Comparison of ENCODE assay signal across 23 cellular contexts in the genomic region with DNA sequence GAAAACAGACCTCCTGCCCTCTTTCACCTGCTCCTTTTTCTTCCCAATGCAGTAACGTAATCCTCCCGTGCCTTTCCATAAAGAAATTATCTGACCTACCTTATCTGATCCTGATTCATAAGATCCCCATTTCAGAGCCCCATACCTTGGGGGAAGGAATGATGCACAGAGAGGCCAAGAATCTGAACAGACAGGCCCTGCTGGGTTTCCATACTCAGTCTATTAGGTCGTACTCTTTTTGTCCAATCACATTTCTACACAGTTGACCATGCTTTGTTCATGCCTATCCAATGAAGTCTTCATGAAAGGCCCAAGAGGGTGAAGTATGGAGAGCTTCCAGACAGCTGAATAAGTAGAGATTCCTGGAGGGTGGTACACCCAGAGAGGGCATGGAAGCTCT. TPM values are rescaled to one million over a fixed set of nuclear protein-coding genes. Genes with fewer than 3 reads are reported as not detected.
DNase-seq lines count a peak whose midpoint lies in the region; ATAC-seq and TF ChIP-seq lines count a peak whose summit lies in the region.
"Had no signal": no experiment of that assay in that cellular context is flagged by ENCODE, and none has a peak within 500 bp of the region (broad histone marks: within the 10 kb centered on the region; RNA-seq: fewer than 3 reads in every experiment).

No MANE protein-coding gene starts in this region.

- peaks cover 11% of the 10 kb centered on the region for H3K4me1 ChIP-seq in GM23338 (ENCODE audit: insufficient read depth)
- no peaks in the 10 kb centered on the region for H3K4me1 ChIP-seq in RWPE2 (ENCODE audit: insufficient read depth, poor library complexity, severe bottlenecking)
- H3K4me1 ChIP-seq in prostate gland (replicated peaks), result no peaks in the 10 kb centered on the region
- H3K4me1 ChIP-seq: esophagus muscularis mucosa, pancreas had no signal

- peaks cover 24% of the 10 kb centered on the region for H3K4me1 Mint-ChIP-seq in GM23338
- H3K4me1 Mint-ChIP-seq in nephron progenitor cell, result peaks cover 35% of the 10 kb centered on the region
- H3K4me1 Mint-ChIP-seq in stimulated activated naive CD8-positive, alpha-beta T cell treated with anti-CD3 and anti-CD28 coated beads, Interleukin-15, amount 100 ng/mL, for 72 hours, result peaks cover 13% of the 10 kb centered on the region

- peaks cover 18% of the 10 kb centered on the region for H3K36me3 Mint-ChIP-seq in GM23338 (ENCODE audit: low read depth)
- peaks cover 76% of the 10 kb centered on the region for H3K36me3 Mint-ChIP-seq in nephron progenitor cell (ENCODE audit: low read depth)

- H3K79me2 ChIP-seq in GM23338 (replicated peaks; ENCODE audit: insufficient read depth), result peaks cover 100% of the 10 kb centered on the region

- no peaks in the 10 kb centered on the region for H3K9me2 ChIP-seq in GM23338 (ENCODE audit: insufficient read depth)

- peaks cover 47% of the 10 kb centered on the region for H4K20me1 ChIP-seq in GM23338 (replicated peaks; ENCODE audit: insufficient read depth)

- H3K4me2 ChIP-seq in GM23338, result no peak overlapping the region

- peaks cover 2% of the 10 kb centered on the region for H3K27me3 Mint-ChIP-seq in GM23338 (ENCODE audit: insufficient read depth, low read depth, poor library complexity)
- H3K27me3 Mint-ChIP-seq in nephron progenitor cell (ENCODE audit: low read depth, poor library complexity), result no peaks in the 10 kb centered on the region
- H3K27me3 Mint-ChIP-seq in stimulated activated naive CD8-positive, alpha-beta T cell treated with anti-CD3 and anti-CD28 coated beads, Interleukin-15, amount 100 ng/mL, for 72 hours, result no peaks in the 10 kb centered on the region
- H3K27me3 Mint-ChIP-seq: activated T-cell treated with anti-CD3 and anti-CD28 coated beads, Interleukin-2, amount 50 U/mL, for 24 hours; central memory CD8-positive, alpha-beta T cell; naive thymus-derived CD8-positive, alpha-beta T cell had no signal

- H3K4me3 ChIP-seq in GM23338 (no peak overlapping the region), RWPE2 (ENCODE audit: severe bottlenecking) (no peak overlapping the region), epithelial cell of esophagus (ENCODE audit: low read length) (no peak overlapping the region), prostate gland (no peak overlapping the region)
- H3K4me3 ChIP-seq: esophagus muscularis mucosa, gastrocnemius medialis, pancreas had no signal

- intact Hi-C loops in prostate gland (cut with DNase I), result no loop called here

- TF ChIP-seq CTCF in GM23338 (conservative IDR thresholded peaks at IDR 0.05; ENCODE audit: low read depth in 2 of 2), result no peak
- TF ChIP-seq CTCF in RWPE2 (IDR thresholded peaks at IDR 0.05; ENCODE audit: poor library complexity, severe bottlenecking), result no peak
- TF ChIP-seq CTCF in epithelial cell of esophagus (IDR thresholded peaks at IDR 0.05; ENCODE audit: insufficient read depth, low read depth, low read length, missing control alignments), result no peak
- TF ChIP-seq CTCF in nephron progenitor cell (IDR thresholded peaks at IDR 0.05), result no peak
- no peak for TF ChIP-seq CTCF in prostate gland (IDR thresholded peaks at IDR 0.05)

- no peaks in the 10 kb centered on the region for H3F3A ChIP-seq in GM23338 (replicated peaks; ENCODE audit: low read depth)

- H3K27ac Mint-ChIP-seq in GM23338 (no peak overlapping the region), nephron progenitor cell (peak overlapping the region; percentile 97)
- H3K27ac Mint-ChIP-seq in stimulated activated naive CD8-positive, alpha-beta T cell treated with anti-CD3 and anti-CD28 coated beads, Interleukin-15, amount 100 ng/mL, for 72 hours, result peak overlapping the region in 1 of 2 donors; percentile 44
- H3K27ac Mint-ChIP-seq: activated T-cell treated with anti-CD3 and anti-CD28 coated beads, Interleukin-2, amount 50 U/mL, for 24 hours had no signal

- no peak overlapping the region for H3K4me3 Mint-ChIP-seq in GM23338
- H3K4me3 Mint-ChIP-seq in nephron progenitor cell, result no peak overlapping the region
- H3K4me3 Mint-ChIP-seq in stimulated activated naive CD8-positive, alpha-beta T cell treated with anti-CD3 and anti-CD28 coated beads, Interleukin-15, amount 100 ng/mL, for 72 hours, result no peak overlapping the region
- H3K4me3 Mint-ChIP-seq: activated T-cell treated with anti-CD3 and anti-CD28 coated beads, Interleukin-2, amount 50 U/mL, for 24 hours; central memory CD8-positive, alpha-beta T cell; naive thymus-derived CD8-positive, alpha-beta T cell had no signal

- WGBS in prostate gland, result 82% methylated on average over 3 of the region's 3 CpGs

- no peak overlapping the region for H2AFZ ChIP-seq in GM23338

- DNase-seq in GM23338 (ENCODE audit: low spot score) (no peak), RWPE2 (ENCODE audit: low spot score) (no peak), epithelial cell of esophagus (ENCODE audit: low read depth) (peak; percentile 90), nephron progenitor cell (no peak), GDM1 (lab: John Stamatoyannopoulos, UW) (no peak), prostate gland (ENCODE audit: low spot score) (no peak), Kasumi-1 (lab: John Stamatoyannopoulos, UW) (no peak)
- DNase-seq in stimulated activated naive CD8-positive, alpha-beta T cell treated with anti-CD3 and anti-CD28 coated beads, Interleukin-15, amount 100 ng/mL, for 72 hours, result no peak
- DNase-seq: activated T-cell treated with anti-CD3 and anti-CD28 coated beads, Interleukin-2, amount 50 U/mL, for 24 hours; amygdala; C1 segment of cervical spinal cord; gastrocnemius medialis; HCEC 1CT; left cardiac atrium; naive thymus-derived CD8-positive, alpha-beta T cell; NCI-H1092 treated with DMSO at 0.1 percent for 48 hours; NCI-H2029; pancreas; SIG-M5; stimulated activated CD4-positive, alpha-beta T cell treated with anti-CD3 and anti-CD28 coated beads, Interleukin-15, amount 100 ng/mL, for 24 hours had no signal

- H3K9me3 ChIP-seq in RWPE2 (ENCODE audit: severe bottlenecking) (no peaks in the 10 kb centered on the region), prostate gland (no peaks in the 10 kb centered on the region)
- H3K9me3 ChIP-seq: esophagus muscularis mucosa, gastrocnemius medialis, pancreas had no signal

- TF ChIP-seq POLR2A in prostate gland (IDR thresholded peaks at IDR 0.05), result no peak

- H3K27me3 ChIP-seq in GM23338 (ENCODE audit: insufficient read depth) (no peaks in the 10 kb centered on the region), RWPE2 (ENCODE audit: insufficient read depth, poor library complexity, severe bottlenecking) (no peaks in the 10 kb centered on the region), prostate gland (replicated peaks; ENCODE audit: insufficient read depth) (no peaks in the 10 kb centered on the region)
- H3K27me3 ChIP-seq: esophagus muscularis mucosa, gastrocnemius medialis, pancreas had no signal

- H3K27ac ChIP-seq in GM23338 (ENCODE audit: low read depth), result no peak overlapping the region
- no peak overlapping the region for H3K27ac ChIP-seq in RWPE2 (ENCODE audit: poor library complexity, severe bottlenecking)
- H3K27ac ChIP-seq in prostate gland, result no peak overlapping the region
- H3K27ac ChIP-seq: esophagus muscularis mucosa, gastrocnemius medialis, pancreas had no signal

- no peaks in the 10 kb centered on the region for H3K9me3 Mint-ChIP-seq in GM23338
- H3K9me3 Mint-ChIP-seq in nephron progenitor cell, result peaks cover 25% of the 10 kb centered on the region
- peaks cover 4 to 7% of the 10 kb centered on the region in 2 donors for H3K9me3 Mint-ChIP-seq in stimulated activated naive CD8-positive, alpha-beta T cell treated with anti-CD3 and anti-CD28 coated beads, Interleukin-15, amount 100 ng/mL, for 72 hours
- H3K9me3 Mint-ChIP-seq: activated T-cell treated with anti-CD3 and anti-CD28 coated beads, Interleukin-2, amount 50 U/mL, for 24 hours; central memory CD8-positive, alpha-beta T cell had no signal

- H3K36me3 ChIP-seq in GM23338 (ENCODE audit: insufficient read depth) (peaks cover 4% of the 10 kb centered on the region; the same call in 1 of the 2 replicates), RWPE2 (ENCODE audit: low read depth) (peaks cover 42% of the 10 kb centered on the region), prostate gland (no peaks in the 10 kb centered on the region)
- H3K36me3 ChIP-seq: esophagus muscularis mucosa, gastrocnemius medialis, pancreas had no signal

- peak; percentile 53 for ATAC-seq in GM23338
- peak; percentile 23; the same call in 1 of the 3 replicates for ATAC-seq in RWPE2 (ENCODE audit: low read depth)
- ATAC-seq in stimulated activated naive CD8-positive, alpha-beta T cell treated with anti-CD3 and anti-CD28 coated beads, Interleukin-15, amount 100 ng/mL, for 72 hours, result no peak
- ATAC-seq: gastrocnemius medialis; left cardiac atrium; naive thymus-derived CD8-positive, alpha-beta T cell; pancreas; sciatic nerve had no signal

TF ChIP-seq in GM23338, 12 proteins besides CTCF, POLR2A, EP300 and RAD21 (continues in another document):
- no peak for TF ChIP-seq ZNF331 (CRISPR knock-in tag; IDR thresholded peaks at IDR 0.05; ENCODE audit: low read depth)
- TF ChIP-seq EZH2phosphoT487 (IDR thresholded peaks at IDR 0.05; ENCODE audit: unreplicated experiment), result no peak
- TF ChIP-seq, protein P1, sequence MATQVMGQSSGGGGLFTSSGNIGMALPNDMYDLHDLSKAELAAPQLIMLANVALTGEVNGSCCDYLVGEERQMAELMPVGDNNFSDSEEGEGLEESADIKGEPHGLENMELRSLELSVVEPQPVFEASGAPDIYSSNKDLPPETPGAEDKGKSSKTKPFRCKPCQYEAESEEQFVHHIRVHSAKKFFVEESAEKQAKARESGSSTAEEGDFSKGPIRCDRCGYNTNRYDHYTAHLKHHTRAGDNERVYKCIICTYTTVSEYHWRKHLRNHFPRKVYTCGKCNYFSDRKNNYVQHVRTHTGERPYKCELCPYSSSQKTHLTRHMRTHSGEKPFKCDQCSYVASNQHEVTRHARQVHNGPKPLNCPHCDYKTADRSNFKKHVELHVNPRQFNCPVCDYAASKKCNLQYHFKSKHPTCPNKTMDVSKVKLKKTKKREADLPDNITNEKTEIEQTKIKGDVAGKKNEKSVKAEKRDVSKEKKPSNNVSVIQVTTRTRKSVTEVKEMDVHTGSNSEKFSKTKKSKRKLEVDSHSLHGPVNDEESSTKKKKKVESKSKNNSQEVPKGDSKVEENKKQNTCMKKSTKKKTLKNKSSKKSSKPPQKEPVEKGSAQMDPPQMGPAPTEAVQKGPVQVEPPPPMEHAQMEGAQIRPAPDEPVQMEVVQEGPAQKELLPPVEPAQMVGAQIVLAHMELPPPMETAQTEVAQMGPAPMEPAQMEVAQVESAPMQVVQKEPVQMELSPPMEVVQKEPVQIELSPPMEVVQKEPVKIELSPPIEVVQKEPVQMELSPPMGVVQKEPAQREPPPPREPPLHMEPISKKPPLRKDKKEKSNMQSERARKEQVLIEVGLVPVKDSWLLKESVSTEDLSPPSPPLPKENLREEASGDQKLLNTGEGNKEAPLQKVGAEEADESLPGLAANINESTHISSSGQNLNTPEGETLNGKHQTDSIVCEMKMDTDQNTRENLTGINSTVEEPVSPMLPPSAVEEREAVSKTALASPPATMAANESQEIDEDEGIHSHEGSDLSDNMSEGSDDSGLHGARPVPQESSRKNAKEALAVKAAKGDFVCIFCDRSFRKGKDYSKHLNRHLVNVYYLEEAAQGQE (IDR thresholded peaks at IDR 0.05; ENCODE audit: unreplicated experiment), result no peak

RNA-seq across cellular contexts. Expression of a gene that starts 25.3 kb away (rescaled TPM):
- total RNA-seq in GM23338 (2014; rRNA removed; shearing (Covaris generic)), result 153 and 175 TPM in 2 replicates
- polyA plus RNA-seq in GM23338 (2016; fragmentation: Nextera tagmentation; extraction: Ambion mirVana), result 168 and 202 TPM in 2 replicates
- total RNA-seq in prostate gland, result 10 to 100 TPM; 19.4 to 59.4 TPM
